ENCODE assay signal across 8 cellular contexts in the genomic region with DNA sequence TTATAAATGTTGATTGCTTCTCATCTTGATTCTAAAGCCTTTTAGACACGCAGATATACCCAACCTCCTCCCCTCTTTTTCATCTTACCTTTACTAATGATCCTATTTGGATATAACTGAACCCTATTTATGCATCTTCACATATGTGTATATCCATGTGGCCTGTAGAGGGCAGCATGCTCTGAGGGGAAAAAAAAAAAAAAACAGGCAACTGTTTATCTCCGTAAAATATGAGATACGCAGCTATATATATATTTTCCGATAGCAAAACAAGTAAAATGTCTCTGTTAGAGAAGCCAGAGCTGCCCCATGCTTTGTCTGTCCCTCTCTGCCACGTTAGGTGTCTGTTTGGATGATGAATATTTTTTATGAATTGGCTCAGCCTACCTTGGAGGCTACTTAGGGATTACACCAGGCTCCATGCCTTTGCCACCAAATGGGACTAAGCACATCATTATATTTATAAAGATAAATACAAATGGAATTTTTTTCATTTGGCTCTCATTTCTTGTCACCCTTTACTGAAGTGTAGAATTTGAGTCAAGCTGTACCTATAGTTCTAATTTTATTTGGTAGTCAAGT.
A peak's percentile ranks its signal among the peaks of the same experiment; 100 is the strongest.
DNase-seq lines count a peak whose midpoint lies in the region; ATAC-seq, FAIRE-seq and TF ChIP-seq lines count a peak whose summit lies in the region.

No MANE protein-coding gene starts in this region.

- TF ChIP-seq CTCF in GM12872 (IDR thresholded peaks at IDR 0.05; ENCODE audit: insufficient read depth, low read depth, low read length): peak; percentile 60
- TF ChIP-seq CTCF in suprapubic skin (IDR thresholded peaks at IDR 0.05): peak; percentile 57 to 63

- no peaks in the 10 kb centered on the region for H3K4me1 Mint-ChIP-seq in stimulated activated effector memory CD8-positive, alpha-beta T cell treated with anti-CD3 and anti-CD28 coated beads, Interleukin-12 subunit alpha, Interleukin-12 subunit beta, amount 100 ng/mL, for 72 hours

- H3K4me3 Mint-ChIP-seq in stimulated activated effector memory CD8-positive, alpha-beta T cell treated with anti-CD3 and anti-CD28 coated beads, Interleukin-12 subunit alpha, Interleukin-12 subunit beta, amount 100 ng/mL, for 72 hours: no peak overlapping the region

- no peak overlapping the region for H3K27ac Mint-ChIP-seq in stimulated activated effector memory CD8-positive, alpha-beta T cell treated with anti-CD3 and anti-CD28 coated beads, Interleukin-12 subunit alpha, Interleukin-12 subunit beta, amount 100 ng/mL, for 72 hours

- H3K9me3 Mint-ChIP-seq in stimulated activated effector memory CD8-positive, alpha-beta T cell treated with anti-CD3 and anti-CD28 coated beads, Interleukin-12 subunit alpha, Interleukin-12 subunit beta, amount 100 ng/mL, for 72 hours: no peaks in the 10 kb centered on the region

- H3K4me3 ChIP-seq in suprapubic skin: no peak overlapping the region

- H3K27ac ChIP-seq in suprapubic skin: no peak overlapping the region

- peak; percentile 80 for FAIRE-seq in A204.1 (lab: Jason Lieb, UNC)
- peak; percentile 94 for FAIRE-seq in islet of Langerhans (lab: Jason Lieb, UNC)

- WGBS in suprapubic skin: 3% methylated on average over 5 of the region's 5 CpGs

- no peak for TF ChIP-seq EP300 in suprapubic skin (IDR thresholded peaks at IDR 0.05)

- H3K36me3 Mint-ChIP-seq in stimulated activated effector memory CD8-positive, alpha-beta T cell treated with anti-CD3 and anti-CD28 coated beads, Interleukin-12 subunit alpha, Interleukin-12 subunit beta, amount 100 ng/mL, for 72 hours: no peaks in the 10 kb centered on the region

- ATAC-seq in HG02885 (IDR thresholded peaks at IDR 0.05; ENCODE audit: poor library complexity, unreplicated experiment): peak; percentile 82
- no peak for ATAC-seq in stimulated activated effector memory CD8-positive, alpha-beta T cell treated with anti-CD3 and anti-CD28 coated beads, Interleukin-12 subunit alpha, Interleukin-12 subunit beta, amount 100 ng/mL, for 72 hours

- no peaks in the 10 kb centered on the region for H3K9me3 ChIP-seq in suprapubic skin

- TF ChIP-seq POLR2A in suprapubic skin (IDR thresholded peaks at IDR 0.05): no peak

- DNase-seq in NCI-H2227 (lab: John Stamatoyannopoulos, UW; ENCODE audit: unreplicated experiment) (peak; percentile 60), astrocyte of the hippocampus (ENCODE audit: low read depth, low spot score) (peak; percentile 62), suprapubic skin (ENCODE audit: low spot score in 2 of 2) (no peak)
- DNase-seq in stimulated activated effector memory CD8-positive, alpha-beta T cell treated with anti-CD3 and anti-CD28 coated beads, Interleukin-12 subunit alpha, Interleukin-12 subunit beta, amount 100 ng/mL, for 72 hours (ENCODE audit: low spot score in 2 of 2): no peak

- H3K4me1 ChIP-seq in suprapubic skin: no peaks in the 10 kb centered on the region

- H3K36me3 ChIP-seq in suprapubic skin: no peaks in the 10 kb centered on the region

- H3K27me3 ChIP-seq in suprapubic skin: no peaks in the 10 kb centered on the region

Comparison
In these comparisons a context has a peak if more than half of its experiments do, and no peak if none do; other contexts are left out.
1. DNase-seq: peak in NCI-H2227 (single experiment) and astrocyte of the hippocampus (single experiment); none in suprapubic skin (0 of 2) and stimulated activated effector memory CD8-positive, alpha-beta T cell treated with anti-CD3 and anti-CD28 coated beads, Interleukin-12 subunit alpha, Interleukin-12 subunit beta, amount 100 ng/mL, for 72 hours (0 of 2).